Comparison of ENCODE assay signal across 22 cellular contexts in genomic region chr12:27291862-27292261, GRCh38. TPM values are rescaled to one million over a fixed set of nuclear protein-coding genes. Genes with fewer than 3 reads are reported as not detected.
DNase-seq lines count a peak whose midpoint lies in the region; ATAC-seq and TF ChIP-seq lines count a peak whose summit lies in the region.
"Had no signal": no experiment of that assay in that cellular context is flagged by ENCODE, and none has a peak within 500 bp of the region (broad histone marks: within the 10 kb centered on the region; RNA-seq: fewer than 3 reads in every experiment).

No MANE protein-coding gene starts in this region.

- H3K9ac ChIP-seq in HUES64 (ENCODE audit: low read depth, low read length) (no peak overlapping the region), iPS-18a (ENCODE audit: low read length) (no peak overlapping the region)

- H3K27me3 ChIP-seq in HUES64 (ENCODE audit: insufficient read depth, low read length) (no peaks in the 10 kb centered on the region), iPS-18a (ENCODE audit: control insufficient read depth, insufficient read depth, low read length) (no peaks in the 10 kb centered on the region), stomach (no peaks in the 10 kb centered on the region)

- no peak for TF ChIP-seq EP300 in stomach (IDR thresholded peaks at IDR 0.05)

- H3K9me3 ChIP-seq in HUES64 (ENCODE audit: insufficient read depth, low read depth, low read length): no peaks in the 10 kb centered on the region
- no peaks in the 10 kb centered on the region for H3K9me3 ChIP-seq in iPS-18a (ENCODE audit: control insufficient read depth, low read depth, low read length)
- no peaks in the 10 kb centered on the region for H3K9me3 ChIP-seq in stomach
- H3K9me3 ChIP-seq: prostate gland had no signal

- no peaks in the 10 kb centered on the region for H3K36me3 ChIP-seq in HUES64 (ENCODE audit: insufficient read depth, low read length)
- no peaks in the 10 kb centered on the region for H3K36me3 ChIP-seq in iPS-18a (ENCODE audit: control insufficient read depth, low read depth, low read length)
- no peaks in the 10 kb centered on the region for H3K36me3 ChIP-seq in stomach
- H3K36me3 ChIP-seq: prostate gland had no signal

- 28% methylated on average over 1 of the region's 1 CpG for WGBS in HUES64
- 18 to 40% (median 26%) methylated on average over 1 of the region's 1 CpG for WGBS in stomach, 5 donors

- peak overlapping the region; percentile 24; the same call in 1 of the 2 replicates for H3K27ac ChIP-seq in HUES64 (ENCODE audit: low read depth, low read length)
- peak overlapping the region; percentile 39 to 66 for H3K27ac ChIP-seq in coronary artery
- H3K27ac ChIP-seq in iPS-18a (ENCODE audit: low read length): peak overlapping the region; percentile 65
- peak overlapping the region in 4 of 5 donors; percentile 11 to 63 (median 29) for H3K27ac ChIP-seq in stomach
- H3K27ac ChIP-seq: prostate gland, RWPE1 had no signal

- H3K4me3 ChIP-seq in HUES64 (ENCODE audit: low read length): no peak overlapping the region
- H3K4me3 ChIP-seq in coronary artery: no peak overlapping the region
- H3K4me3 ChIP-seq in iPS-18a (ENCODE audit: low read length): no peak overlapping the region
- no peak overlapping the region for H3K4me3 ChIP-seq in stomach
- H3K4me3 ChIP-seq: prostate gland had no signal

- DNase-seq in coronary artery (ENCODE audit: low spot score): no peak
- DNase-seq in stomach: no peak
- DNase-seq in cortex of kidney (lab: John Stamatoyannopoulos, UW): no peak
- DNase-seq in SIG-M5 treated with dmso at 0.1 percent for 504 hours (lab: John Stamatoyannopoulos, UW; ENCODE audit: unreplicated experiment): no peak
- DNase-seq in pons (ENCODE audit: low spot score): no peak
- DNase-seq: activated CD4-positive, alpha-beta T cell treated with anti-CD3 and anti-CD28 coated beads, Interleukin-2, amount 50 U/mL, for 4 hours; activated gamma-delta T cell treated with Interleukin-2 at 50 U/mL for 16 hours; amygdala; CD4-positive, alpha-beta T cell; cerebellar nuclear complex; DMS79; endodermal cell; hippocampal formation; mesenchymal stem cell; NCI-H1694 treated with DMSO at 0.1 percent for 48 hours; stimulated activated CD8-positive, alpha-beta memory T cell treated with anti-CD3 and anti-CD28 coated beads, Interleukin-4, amount 100 ng/mL, for 48 hours had no signal

- no peak for ATAC-seq in HG03196 (IDR thresholded peaks at IDR 0.05; ENCODE audit: unreplicated experiment)
- ATAC-seq: natural killer cell treated with Interleukin-12 subunit alpha and Interleukin-12 subunit beta and Interleukin-15 and Interleukin-18, amount 100 ng/mL, for 72 hours had no signal

- intact Hi-C loops in stomach (cut with DNase I; ENCODE audit: low total_unique reads): no loop called here

- no peak for TF ChIP-seq POLR2A in stomach (IDR thresholded peaks at IDR 0.05)

- no peak for TF ChIP-seq CTCF in coronary artery (IDR thresholded peaks at IDR 0.05)
- no peak for TF ChIP-seq CTCF in stomach (IDR thresholded peaks at IDR 0.05)

- H3K4me1 ChIP-seq in HUES64 (ENCODE audit: insufficient read depth, low read length) (peaks cover 46% of the 10 kb centered on the region), iPS-18a (ENCODE audit: control insufficient read depth, low read depth, low read length) (peaks cover 35% of the 10 kb centered on the region), stomach (peaks cover 13 to 71% (median 43%) of the 10 kb centered on the region in 4 donors)
- H3K4me1 ChIP-seq: prostate gland had no signal

RNA-seq across cellular contexts. Expression of gene BMAL2, which starts 40.8 kb away (rescaled TPM):
- polyA plus RNA-seq in HUES64 (2013, experiment 1 of 2): 10.0 TPM
- 8.1 TPM for polyA plus RNA-seq in HUES64 (2013, experiment 2 of 2)
- 10 to 100 TPM in 2 of 5 donors, 1 to 10 TPM in 3; 3.8 to 23.7 (median 8.9) TPM for total RNA-seq in stomach
- 10 to 100 TPM in 2 of 3 donors, 1 to 10 TPM in 1; 6.7 to 34.4 (median 12.3) TPM for polyA plus RNA-seq in stomach

RNA-seq across cellular contexts. Expression of gene STK38L, which starts 47.8 kb away (rescaled TPM):
- polyA plus RNA-seq in HUES64 (2013, experiment 1 of 2): 22.0 TPM
- polyA plus RNA-seq in HUES64 (2013, experiment 2 of 2): 27.0 TPM
- total RNA-seq in stomach: 100 to 1,000 TPM in 1 of 5 donors, 10 to 100 TPM in 4; 21.7 to 118 (median 47.8) TPM
- polyA plus RNA-seq in stomach: 10 to 100 TPM in 2 of 3 donors, 1 to 10 TPM in 1; 8.5 to 16.3 (median 12.1) TPM
